In genomic region chr6:108558372-108559096, GRCh38 we compare ENCODE assay signal across 8 cellular contexts. TPM values are rescaled to one million over a fixed set of nuclear protein-coding genes. Genes with fewer than 3 reads are reported as not detected.
DNase-seq lines count a peak whose midpoint lies in the region; ATAC-seq and TF ChIP-seq lines count a peak whose summit lies in the region.

No MANE protein-coding gene starts in this region.

- intact Hi-C loops in tibial artery (cut with DNase I; ENCODE audit: low total_unique reads): loop anchor here (5.0 to 10.0 kb wide), 2 partner anchors 446 to 824 kb away; partner anchors contain the start of gene CD164

- peak overlapping the region; percentile 98 for H3K4me2 ChIP-seq in parathyroid adenoma (ENCODE audit: low read length)

- H3K36me3 ChIP-seq in cardiac muscle cell (no peaks in the 10 kb centered on the region), parathyroid adenoma (ENCODE audit: control insufficient read depth, insufficient read depth, low read length) (no peaks in the 10 kb centered on the region), tibial artery (peaks cover 0 to 14% (median 6%) of the 10 kb centered on the region in 3 donors)

- peaks cover 19% of the 10 kb centered on the region for H3K79me2 ChIP-seq in parathyroid adenoma

- H3K4me1 ChIP-seq in cardiac muscle cell (ENCODE audit: low read depth) (peaks cover 8% of the 10 kb centered on the region), parathyroid adenoma (peaks cover 8% of the 10 kb centered on the region), tibial artery (peaks cover 0 to 31% (median 16%) of the 10 kb centered on the region in 4 donors)

- H3K27ac ChIP-seq in adipose tissue (ENCODE audit: low read depth, low read length): peak overlapping the region; percentile 94
- H3K27ac ChIP-seq in cardiac muscle cell: peak overlapping the region; percentile 97
- peak overlapping the region; percentile 100 for H3K27ac ChIP-seq in parathyroid adenoma
- H3K27ac ChIP-seq in tibial artery: peak overlapping the region; percentile 97 to 99

- DNase-seq in GM10248 (ENCODE audit: extremely low spot score) (peak; percentile 84), NCI-H1436 (lab: John Stamatoyannopoulos, UW) (peak; percentile 98), SW480 (ENCODE audit: low spot score) (peak; percentile 96), cardiac muscle cell (ENCODE audit: low read depth in 1 of 2, low spot score in 1 of 2) (peak; percentile 100), tibial artery (peak; percentile 98 to 99)

- H3K4me3 ChIP-seq in cardiac muscle cell: peak overlapping the region; percentile 77
- H3K4me3 ChIP-seq in parathyroid adenoma (ENCODE audit: low read depth, low read length): peak overlapping the region; percentile 75
- H3K4me3 ChIP-seq in tibial artery: peak overlapping the region; percentile 86 to 97

- peak; percentile 71 for ATAC-seq in HG02798 (IDR thresholded peaks at IDR 0.05; ENCODE audit: poor library complexity, unreplicated experiment)

- 0 to 1% (median 0%) methylated on average over 57 to 58 of the region's 58 CpGs for WGBS in adipose tissue, 3 donors

- H2AFZ ChIP-seq in parathyroid adenoma: peak overlapping the region; percentile 90

- CTCF ChIA-PET in GM10248 (lab: Yijun Ruan, JAX): interaction anchor here (1.0 to 3.7 kb wide), 5 partner anchors 10 to 335 kb away, joined by 3 to 21 read pairs (median 3); no protein-coding TSS in a partner anchor

- H3K9me3 ChIP-seq in cardiac muscle cell (ENCODE audit: low read depth) (no peaks in the 10 kb centered on the region), parathyroid adenoma (ENCODE audit: control insufficient read depth, low read length) (no peaks in the 10 kb centered on the region), tibial artery (no peaks in the 10 kb centered on the region)

- POLR2A ChIA-PET in GM10248 (lab: Yijun Ruan, JAX): interaction anchor here (0.5 to 2.0 kb wide), 6 partner anchors 8 to 536 kb away, joined by 3 to 9 read pairs (median 4); partner anchors contain the start of gene SESN1

- H3K27me3 ChIP-seq in cardiac muscle cell: peaks cover 28% of the 10 kb centered on the region
- no peaks in the 10 kb centered on the region for H3K27me3 ChIP-seq in parathyroid adenoma (ENCODE audit: control insufficient read depth, insufficient read depth, low read length)
- no peaks in the 10 kb centered on the region for H3K27me3 ChIP-seq in tibial artery

- no peak for TF ChIP-seq CTCF in GM10248 (IDR thresholded peaks at IDR 0.05; ENCODE audit: control extremely low read depth, extremely low read depth, low read depth, missing control alignments)
- no peak for TF ChIP-seq CTCF in cardiac muscle cell (IDR thresholded peaks at IDR 0.05; ENCODE audit: low read depth, low read length)
- no peak for TF ChIP-seq CTCF in parathyroid adenoma (IDR thresholded peaks at IDR 0.05)
- no peak for TF ChIP-seq CTCF in tibial artery (IDR thresholded peaks at IDR 0.05)

- peak overlapping the region; percentile 73 for H3K9ac ChIP-seq in parathyroid adenoma

RNA-seq across cellular contexts. Expression of gene FOXO3, which starts 2.2 kb away (rescaled TPM):
- polyA plus RNA-seq in adipose tissue: 10 to 100 TPM; 23.2 to 30.3 (median 27.3) TPM
- total RNA-seq in cardiac muscle cell: 17.1 and 20.8 TPM in 2 replicates
- polyA plus RNA-seq in cardiac muscle cell: 20.2 and 26.5 TPM in 2 replicates

Comparison
In these comparisons a context has a peak if more than half of its experiments do, and no peak if none do; other contexts are left out.
1. Peak in every context shown above with its lines: DNase-seq, ATAC-seq, H3K4me3 ChIP-seq and H3K27ac ChIP-seq.